In the genomic region with DNA sequence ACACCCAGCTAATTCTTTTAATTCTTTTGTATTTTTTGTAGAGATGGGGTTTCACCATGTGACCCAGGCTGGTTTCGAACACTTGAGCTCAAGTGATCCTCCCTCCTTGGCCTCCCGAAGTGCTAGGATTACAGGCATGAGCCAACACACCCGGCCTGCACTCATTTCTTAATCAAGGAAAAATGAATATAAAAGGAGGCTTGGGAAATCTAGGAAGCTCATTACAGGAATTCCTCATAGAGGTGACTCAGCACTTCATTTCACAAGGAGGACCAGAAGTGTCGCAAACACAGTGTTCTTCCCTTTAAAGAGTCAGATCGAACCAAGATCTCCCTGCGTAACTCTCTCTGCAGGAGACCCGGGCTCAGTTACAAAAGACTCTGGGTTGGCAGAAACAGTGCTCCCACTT, we compare ENCODE assay signal across 8 cellular contexts. TPM values are rescaled to one million over a fixed set of nuclear protein-coding genes. Genes with fewer than 3 reads are reported as not detected.
DNase-seq lines count a peak whose midpoint lies in the region; ATAC-seq and TF ChIP-seq lines count a peak whose summit lies in the region.

No MANE protein-coding gene starts in this region.

- peak; percentile 50 for ATAC-seq in Right ventricle myocardium inferior
- peak; percentile 55 for ATAC-seq in left colon
- ATAC-seq in GM21529 (IDR thresholded peaks at IDR 0.05; ENCODE audit: unreplicated experiment) = no peak

- intact Hi-C loops in Right ventricle myocardium inferior (cut with DNase I) = no loop called here
- intact Hi-C loops in cardiac septum (cut with DNase I) = no loop called here
- intact Hi-C loops in left colon (cut with DNase I, micrococcal nuclease) = no loop called here
- intact Hi-C loops in uterus (cut with DNase I; ENCODE audit: low total_unique reads) = no loop called here

- no peaks in the 10 kb centered on the region for H3K36me3 ChIP-seq in uterus

- no peak overlapping the region for H3K27ac ChIP-seq in uterus

- H3K27me3 ChIP-seq in uterus = no peaks in the 10 kb centered on the region

- no peaks in the 10 kb centered on the region for H3K9me3 ChIP-seq in uterus

- in situ Hi-C loops in astrocyte of the spinal cord (cut with HindIII; ENCODE audit: low sequenced_read_pairs) = no loop called here

- H3K4me1 ChIP-seq in uterus = no peaks in the 10 kb centered on the region

- DNase-seq in Right ventricle myocardium inferior (ENCODE audit: missing footprints) (no peak), cardiac septum (ENCODE audit: low spot score) (no peak), astrocyte of the spinal cord (ENCODE audit: low read depth, low spot score) (peak; percentile 93), left colon (peak in 1 of 2 donors; percentile 51), uterus (peak; percentile 50 to 75)
- no peak for DNase-seq in activated CD8-positive, alpha-beta memory T cell treated with anti-CD3 and anti-CD28 coated beads, Interleukin-2, amount 50 U/mL, for 4 hours
- no peak for DNase-seq in activated CD4-positive, alpha-beta T cell treated with anti-CD3 and anti-CD28 coated beads for 1 hour

- no peak for TF ChIP-seq CTCF in astrocyte of the spinal cord (IDR thresholded peaks at IDR 0.05; ENCODE audit: low read depth, low read length)
- TF ChIP-seq CTCF in uterus (IDR thresholded peaks at IDR 0.05) = no peak

- no peak overlapping the region for H3K4me3 ChIP-seq in astrocyte of the spinal cord (ENCODE audit: low read depth, low read length)
- H3K4me3 ChIP-seq in uterus = no peak overlapping the region

- TF ChIP-seq POLR2A in uterus (IDR thresholded peaks at IDR 0.05) = no peak

RNA-seq across cellular contexts. Expression of a gene that starts 30.3 kb away (rescaled TPM):
- total RNA-seq in Right ventricle myocardium inferior = 83.0 TPM
- 42.7 TPM for total RNA-seq in cardiac septum
- 100 to 1,000 TPM; 150 to 193 TPM for total RNA-seq in left colon
- 100 to 1,000 TPM; 112 to 387 (median 295) TPM for total RNA-seq in uterus

Comparison
In these comparisons a context has a peak if more than half of its experiments do, and no peak if none do; other contexts are left out.
1. DNase-seq: peak in astrocyte of the spinal cord (single experiment) and uterus (2 of 2); none in Right ventricle myocardium inferior (single experiment), cardiac septum (single experiment), activated CD8-positive, alpha-beta memory T cell treated with anti-CD3 and anti-CD28 coated beads, Interleukin-2, amount 50 U/mL, for 4 hours (single experiment) and activated CD4-positive, alpha-beta T cell treated with anti-CD3 and anti-CD28 coated beads for 1 hour (single experiment).